In the genomic region with DNA sequence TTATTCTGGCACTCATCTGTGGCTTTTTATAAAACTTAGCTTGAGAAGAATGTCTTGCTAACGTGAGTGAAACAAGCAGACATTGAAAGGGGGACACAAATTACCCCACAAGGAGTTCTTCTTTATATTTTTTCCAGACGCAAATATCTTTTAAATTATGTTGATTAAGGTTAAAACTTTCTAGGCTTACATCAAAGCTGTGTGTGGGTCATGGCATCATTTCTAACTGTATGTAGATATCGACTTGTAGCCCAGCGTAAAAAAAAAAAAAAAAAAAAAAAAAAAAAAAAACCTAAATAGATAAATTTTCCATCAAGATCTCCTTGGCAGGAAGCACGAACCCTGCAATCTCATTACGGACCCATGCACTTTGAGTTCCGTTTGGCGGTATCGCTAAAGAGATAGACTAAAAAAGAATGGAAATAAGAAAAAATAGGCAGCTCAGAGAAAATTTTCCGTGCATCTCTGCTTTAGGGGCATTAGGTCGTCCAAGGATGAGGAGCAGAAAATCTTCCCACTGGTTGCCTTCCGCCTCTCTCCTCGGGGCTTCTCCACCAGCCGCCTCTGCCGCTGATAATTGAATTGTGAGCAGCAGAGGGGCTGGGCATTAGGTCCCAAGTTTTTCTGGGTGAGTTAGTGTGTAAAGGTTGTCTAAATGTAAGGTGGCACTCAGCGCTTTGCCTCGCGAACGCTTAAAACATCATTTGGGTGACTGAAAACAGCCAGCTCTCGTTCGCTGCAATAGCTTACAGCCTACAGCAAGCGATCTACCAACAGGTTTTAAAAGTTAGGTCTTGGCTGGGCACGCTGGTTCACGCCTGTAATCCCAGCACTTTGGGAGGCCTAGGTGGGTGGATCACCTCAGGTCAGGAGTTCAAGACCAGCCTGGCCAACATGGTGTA, we compare ENCODE assay signal across 8 cellular contexts.
A peak's percentile ranks its signal among the peaks of the same experiment; 100 is the strongest.
DNase-seq lines count a peak whose midpoint lies in the region; ATAC-seq lines count a peak whose summit lies in the region.

No MANE protein-coding gene starts in this region.

- peak overlapping the region; percentile 93 to 97 for H3K27ac Mint-ChIP-seq in effector memory CD8-positive, alpha-beta T cell

- H3K36me3 ChIP-seq in trophoblast cell (ENCODE audit: control insufficient read depth in 1 of 2, insufficient read depth in 2 of 2, low read length in 2 of 2) = no peaks in the 10 kb centered on the region

- peaks cover 56 to 78% of the 10 kb centered on the region in 2 donors for H3K27me3 Mint-ChIP-seq in effector memory CD8-positive, alpha-beta T cell

- no peak overlapping the region for H3K9ac ChIP-seq in trophoblast cell (ENCODE audit: low read length)

- H3K4me2 ChIP-seq in trophoblast cell (ENCODE audit: low read length) = peak overlapping the region; percentile 71

- H4K91ac ChIP-seq in trophoblast cell (ENCODE audit: low read depth, low read length) = no peak overlapping the region

- H3K27ac ChIP-seq in trophoblast cell (ENCODE audit: low read depth, low read length) = no peak overlapping the region

- peaks cover 13 to 16% of the 10 kb centered on the region in 2 donors for H3K4me1 Mint-ChIP-seq in effector memory CD8-positive, alpha-beta T cell (ENCODE audit: low read depth in 2 of 2)

- H3K79me1 ChIP-seq in trophoblast cell (ENCODE audit: low read length) = no peaks in the 10 kb centered on the region

- DNase-seq in OCI-M2 (lab: John Stamatoyannopoulos, UW; ENCODE audit: unreplicated experiment) (peak; percentile 48), trophoblast cell (no peak), H4 (ENCODE audit: low spot score) (no peak), NCI-H2107 (lab: John Stamatoyannopoulos, UW) (no peak)
- no peak for DNase-seq in effector memory CD8-positive, alpha-beta T cell
- no peak for DNase-seq in stimulated activated CD4-positive, alpha-beta T cell treated with anti-CD3 and anti-CD28 coated beads, Interleukin-2, amount 100 ng/mL, for 24 hours

- peaks cover 30% of the 10 kb centered on the region for H3K36me3 Mint-ChIP-seq in effector memory CD8-positive, alpha-beta T cell (ENCODE audit: insufficient read depth)

- H2BK5ac ChIP-seq in trophoblast cell (ENCODE audit: low read depth, low read length, poor library complexity) = no peak overlapping the region

- no peak overlapping the region for H2BK12ac ChIP-seq in trophoblast cell (ENCODE audit: low read length)

- no peaks in the 10 kb centered on the region for H3K79me2 ChIP-seq in trophoblast cell (ENCODE audit: control insufficient read depth, insufficient read depth, low read length, poor library complexity)

- H3K4me3 Mint-ChIP-seq in effector memory CD8-positive, alpha-beta T cell = peak overlapping the region; percentile 89 to 93

- no peaks in the 10 kb centered on the region for H3K27me3 ChIP-seq in trophoblast cell (ENCODE audit: insufficient read depth, low read length)

- H3K23ac ChIP-seq in trophoblast cell (ENCODE audit: low read length) = no peak overlapping the region

- H3K4me3 ChIP-seq in GM08714 (ENCODE audit: low read length) (peak overlapping the region; percentile 98), trophoblast cell (ENCODE audit: low read depth, low read length) (no peak overlapping the region)

- no peak overlapping the region for H3K14ac ChIP-seq in trophoblast cell (ENCODE audit: low read length)

- H3K9me3 Mint-ChIP-seq in effector memory CD8-positive, alpha-beta T cell = peaks cover 6 to 8% of the 10 kb centered on the region in 2 donors

- no peak overlapping the region for H2AK5ac ChIP-seq in trophoblast cell (ENCODE audit: low read length)

- H2BK120ac ChIP-seq in trophoblast cell (ENCODE audit: insufficient read depth, low read length, poor library complexity) = no peak overlapping the region

- H3K18ac ChIP-seq in trophoblast cell (ENCODE audit: low read length) = no peak overlapping the region

- H3K9me3 ChIP-seq in trophoblast cell (ENCODE audit: insufficient read depth, low read depth, low read length) = no peaks in the 10 kb centered on the region

- no peak for ATAC-seq in effector memory CD8-positive, alpha-beta T cell (replicated peaks)
- ATAC-seq in HG03469 (IDR thresholded peaks at IDR 0.05; ENCODE audit: unreplicated experiment) = no peak

- H2AFZ ChIP-seq in trophoblast cell (ENCODE audit: insufficient read depth, low read length, poor library complexity) = no peak overlapping the region

- H4K12ac ChIP-seq in trophoblast cell (ENCODE audit: low read depth, low read length) = no peak overlapping the region

- H3K4ac ChIP-seq in trophoblast cell (ENCODE audit: low read depth, low read length) = no peak overlapping the region

- no peak overlapping the region for H4K8ac ChIP-seq in trophoblast cell (ENCODE audit: low read depth, low read length)

- no CpG with 5 or more reads among the region's 24 CpGs for WGBS in trophoblast cell (ENCODE audit: extremely low coverage, insufficient coverage, insufficient read length)

- peaks cover 0 to 2% of the 10 kb centered on the region in 2 experiments for H3K4me1 ChIP-seq in trophoblast cell (ENCODE audit: control insufficient read depth in 1 of 2, insufficient read depth in 2 of 2, low read length in 2 of 2)
